Comparison of ENCODE assay signal across 1 cellular context in genomic region chrX:47543496-47543895, GRCh38.
TF ChIP-seq lines count a peak whose summit lies in the region.

No MANE protein-coding gene starts in this region.

TF ChIP-seq in GM23338, 12 proteins besides CTCF, POLR2A, EP300 and RAD21:
- TF ChIP-seq STAT1 (IDR thresholded peaks at IDR 0.05; ENCODE audit: unreplicated experiment) (no peak), ZNF114 (CRISPR knock-in tag; IDR thresholded peaks at IDR 0.05) (no peak), NANOG (IDR thresholded peaks at IDR 0.05; ENCODE audit: borderline replicate concordance) (no peak), ZNF331 (CRISPR knock-in tag; IDR thresholded peaks at IDR 0.05; ENCODE audit: low read depth) (no peak), EZH2phosphoT487 (IDR thresholded peaks at IDR 0.05; ENCODE audit: unreplicated experiment) (no peak), ETS1 (IDR thresholded peaks at IDR 0.05) (no peak), ZNF462 (CRISPR knock-in tag; IDR thresholded peaks at IDR 0.05) (no peak)
TF ChIP-seq in GM23338: peak in this region for 0.
